ENCODE assay signal across 12 cellular contexts in genomic region chr2:105822186-105822585, GRCh38.
DNase-seq lines count a peak whose midpoint lies in the region; ATAC-seq and TF ChIP-seq lines count a peak whose summit lies in the region.
"Had no signal": no experiment of that assay in that cellular context is flagged by ENCODE, and none has a peak within 500 bp of the region (broad histone marks: within the 10 kb centered on the region; RNA-seq: fewer than 3 reads in every experiment).

No MANE protein-coding gene starts in this region.

- ATAC-seq in GM18519 (IDR thresholded peaks at IDR 0.05; ENCODE audit: low FRiP score, unreplicated experiment) (peak; percentile 74), GM21717 (IDR thresholded peaks at IDR 0.05; ENCODE audit: unreplicated experiment) (peak; percentile 86), omental fat pad (ENCODE audit: low FRiP score) (no peak)
- peak; percentile 86 for ATAC-seq in naive thymus-derived CD4-positive, alpha-beta T cell
- ATAC-seq: foreskin keratinocyte had no signal

- POLR2A ChIA-PET in naive thymus-derived CD4-positive, alpha-beta T cell (lab: Charles Lee): interaction anchor here (0.8 to 1.2 kb wide), 3 partner anchors 36 to 76 kb away, joined by 3 read pairs; no protein-coding TSS in a partner anchor

- H3K27me3 Mint-ChIP-seq in IgD-negative memory B cell: no peaks in the 10 kb centered on the region
- H3K27me3 Mint-ChIP-seq in naive thymus-derived CD4-positive, alpha-beta T cell: no peaks in the 10 kb centered on the region

- H3K9me3 ChIP-seq in naive thymus-derived CD4-positive, alpha-beta T cell (ENCODE audit: control insufficient read depth in 2 of 3, low read length in 3 of 3): peaks cover 0 to 1% (median 0%) of the 10 kb centered on the region in 3 experiments
- H3K9me3 ChIP-seq in HAP-1: no peaks in the 10 kb centered on the region

- peak overlapping the region in 1 of 4 donors; percentile 75 for H3K4me3 Mint-ChIP-seq in IgD-negative memory B cell
- H3K4me3 Mint-ChIP-seq in naive thymus-derived CD4-positive, alpha-beta T cell: peak overlapping the region; percentile 6 to 73 (median 57)

- CTCF ChIA-PET in naive thymus-derived CD4-positive, alpha-beta T cell (lab: Charles Lee): interaction anchor here (0.6 kb wide), 1 partner anchor 68 kb away, joined by 7 read pairs; no protein-coding TSS in a partner anchor

- H3K36me3 Mint-ChIP-seq in IgD-negative memory B cell: peaks cover 8% of the 10 kb centered on the region
- peaks cover 26 to 73% (median 41%) of the 10 kb centered on the region in 5 donors for H3K36me3 Mint-ChIP-seq in naive thymus-derived CD4-positive, alpha-beta T cell

- no peak overlapping the region for H3K4me3 ChIP-seq in naive thymus-derived CD4-positive, alpha-beta T cell (ENCODE audit: low read length)
- no peak overlapping the region for H3K4me3 ChIP-seq in HAP-1
- H3K4me3 ChIP-seq: psoas muscle had no signal

- in situ Hi-C loops in HAP-1 (cut with MboI; ENCODE audit: low sequenced_read_pairs): no loop called here

- peak in 5 of 9 donors; percentile 18 to 41 (median 28) for DNase-seq in naive thymus-derived CD4-positive, alpha-beta T cell
- DNase-seq in NCI-H82 (lab: John Stamatoyannopoulos, UW): no peak
- DNase-seq in omental fat pad (ENCODE audit: low spot score): no peak
- DNase-seq in HAP-1 (ENCODE audit: low spot score in 2 of 2): no peak
- no peak for DNase-seq in HT-29 (ENCODE audit: low spot score)
- DNase-seq: foreskin keratinocyte, NCI-H446 treated with DMSO at 0.1 percent for 48 hours, psoas muscle, trophoblast cell had no signal

- TF ChIP-seq CTCF in omental fat pad (IDR thresholded peaks at IDR 0.05): no peak

- H3K27ac ChIP-seq in naive thymus-derived CD4-positive, alpha-beta T cell (ENCODE audit: low read depth, low read length): peak overlapping the region; percentile 63
- H3K27ac ChIP-seq: foreskin keratinocyte, psoas muscle had no signal

- intact Hi-C loops in naive thymus-derived CD4-positive, alpha-beta T cell (cut with micrococcal nuclease): loop anchor here in 1 of 2 donors (2.0 kb wide), 1 partner anchor 19 kb away; no protein-coding TSS in a partner anchor

- peaks cover 0 to 8% (median 0%) of the 10 kb centered on the region in 3 donors for H3K9me3 Mint-ChIP-seq in IgD-negative memory B cell
- H3K9me3 Mint-ChIP-seq in naive thymus-derived CD4-positive, alpha-beta T cell: peaks cover 0 to 22% (median 6%) of the 10 kb centered on the region in 11 donors

- peaks cover 0 to 33% (median 18%) of the 10 kb centered on the region in 3 experiments for H3K36me3 ChIP-seq in naive thymus-derived CD4-positive, alpha-beta T cell (ENCODE audit: control insufficient read depth in 2 of 3, insufficient read depth in 3 of 3, low read length in 3 of 3)
- H3K36me3 ChIP-seq in HAP-1 (replicated peaks): peaks cover 7% of the 10 kb centered on the region; the same call in 1 of the 2 replicates

- H3K4me1 Mint-ChIP-seq in IgD-negative memory B cell: peaks cover 18 to 42% (median 27%) of the 10 kb centered on the region in 3 donors
- H3K4me1 Mint-ChIP-seq in naive thymus-derived CD4-positive, alpha-beta T cell: peaks cover 47 to 87% (median 79%) of the 10 kb centered on the region in 7 donors

- no peaks in the 10 kb centered on the region for H3K27me3 ChIP-seq in naive thymus-derived CD4-positive, alpha-beta T cell (ENCODE audit: control insufficient read depth in 2 of 2, insufficient read depth in 2 of 2, low read length in 2 of 2)
- no peaks in the 10 kb centered on the region for H3K27me3 ChIP-seq in HAP-1 (ENCODE audit: low read depth)
- H3K27me3 ChIP-seq: foreskin keratinocyte had no signal

- peak overlapping the region in 2 of 3 donors; percentile 60 to 85 for H3K27ac Mint-ChIP-seq in IgD-negative memory B cell
- peak overlapping the region; percentile 58 to 91 (median 86) for H3K27ac Mint-ChIP-seq in naive thymus-derived CD4-positive, alpha-beta T cell

- peaks cover 54 to 59% of the 10 kb centered on the region in 2 donors for H3K4me1 ChIP-seq in naive thymus-derived CD4-positive, alpha-beta T cell (ENCODE audit: control insufficient read depth in 2 of 2, insufficient read depth in 2 of 2, low read length in 2 of 2)
- H3K4me1 ChIP-seq in HAP-1: no peaks in the 10 kb centered on the region

Comparison
In these comparisons a context has a peak if more than half of its experiments do, and no peak if none do; other contexts are left out.
1. DNase-seq: peak in naive thymus-derived CD4-positive, alpha-beta T cell (5 of 9); none in NCI-H82 (single experiment), omental fat pad (single experiment), HAP-1 (0 of 2) and HT-29 (single experiment).